Comparison of ENCODE assay signal across 8 cellular contexts in the genomic region with DNA sequence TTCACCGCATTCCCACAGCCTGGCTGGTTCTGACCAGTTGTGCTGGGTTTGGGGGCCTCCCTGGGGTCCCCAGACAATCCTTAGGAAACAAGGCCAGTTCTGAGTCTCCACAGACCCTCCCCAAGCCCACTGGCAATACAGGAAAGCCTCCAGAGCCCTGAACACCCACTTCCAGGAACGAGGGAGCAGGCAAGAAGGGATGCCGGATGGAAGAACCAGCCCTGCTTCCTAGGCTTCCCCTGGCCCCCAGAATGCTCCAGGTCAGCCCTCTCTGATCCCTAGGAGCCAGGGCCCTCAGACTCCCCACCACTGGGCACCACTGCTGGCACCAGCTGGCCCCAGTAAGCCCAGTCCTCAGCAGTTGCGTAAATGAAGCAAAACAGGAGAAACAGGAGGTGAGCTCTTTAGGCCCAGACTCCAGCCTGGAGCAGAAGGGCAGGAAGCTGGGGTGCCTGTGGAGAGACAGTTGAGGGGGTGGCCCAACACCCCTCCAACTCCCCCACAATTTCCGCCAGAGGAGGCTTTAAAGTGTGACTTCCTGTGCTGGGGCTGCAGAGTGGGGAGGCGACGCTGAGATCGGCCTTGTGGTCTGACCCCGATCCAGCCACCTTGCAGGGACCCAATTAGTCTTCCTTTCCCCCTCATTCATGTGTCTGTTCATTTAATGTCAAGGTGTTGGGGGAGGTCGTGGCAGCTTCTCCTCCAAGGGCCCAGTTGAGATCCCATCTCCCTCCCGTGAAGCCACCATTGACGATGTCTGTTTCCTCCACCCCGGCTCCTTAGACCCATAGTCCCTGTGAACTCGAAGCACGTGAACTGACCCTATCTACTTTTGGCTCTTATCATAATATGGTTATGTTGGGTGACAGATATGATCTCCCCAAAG. TPM values are rescaled to one million over a fixed set of nuclear protein-coding genes. Genes with fewer than 3 reads are reported as not detected.
DNase-seq lines count a peak whose midpoint lies in the region; ATAC-seq and TF ChIP-seq lines count a peak whose summit lies in the region.

No MANE protein-coding gene starts in this region.

- peaks cover 20% of the 10 kb centered on the region for H3K36me3 Mint-ChIP-seq in brain

- 3 to 10% methylated on average over 15 of the region's 15 CpGs for WGBS in lung, 2 donors
- 10 to 17% methylated on average over 14 to 15 of the region's 15 CpGs for WGBS in tibial nerve, 2 donors

- H3K4me1 Mint-ChIP-seq in brain = peaks cover 10% of the 10 kb centered on the region

- no peak for TF ChIP-seq POLR2A in tibial nerve (IDR thresholded peaks at IDR 0.05)

- H3K27ac Mint-ChIP-seq in brain = peak overlapping the region in 1 of 5 experiments; percentile 71

- ATAC-seq in lung (ENCODE audit: insufficient read depth, low FRiP score) (no peak), HG03439 (IDR thresholded peaks at IDR 0.05; ENCODE audit: unreplicated experiment) (no peak)

- peaks cover 20% of the 10 kb centered on the region for H3K4me1 ChIP-seq in SJCRH30
- H3K4me1 ChIP-seq in lung (ENCODE audit: control insufficient read depth in 2 of 2, insufficient read depth in 2 of 2, low read length in 2 of 2) = peaks cover 25 to 38% of the 10 kb centered on the region in 2 donors
- H3K4me1 ChIP-seq in tibial nerve = peaks cover 0 to 82% (median 64%) of the 10 kb centered on the region in 4 donors

- H3K9me3 ChIP-seq in SJCRH30 (replicated peaks) (no peaks in the 10 kb centered on the region), lung (ENCODE audit: control insufficient read depth in 2 of 2, insufficient read depth in 1 of 2, low read length in 1 of 2) (no peaks in the 10 kb centered on the region), tibial nerve (no peaks in the 10 kb centered on the region)

- no peak for TF ChIP-seq EP300 in tibial nerve (IDR thresholded peaks at IDR 0.05)

- H3K27ac ChIP-seq in SJCRH30 (peak overlapping the region; percentile 84), lung (ENCODE audit: low read depth in 1 of 2, low read length in 1 of 2) (peak overlapping the region; percentile 87 to 99), tibial nerve (peak overlapping the region; percentile 93 to 99 (median 99))

- peak overlapping the region in 3 of 5 experiments; percentile 54 to 83 (median 82) for H3K4me3 Mint-ChIP-seq in brain

- H3K27me3 Mint-ChIP-seq in brain = no peaks in the 10 kb centered on the region

- H3K4me3 ChIP-seq in GM12875 (ENCODE audit: low read depth, low read length) (peak overlapping the region; percentile 33), SJCRH30 (peak overlapping the region; percentile 48), lung (peak overlapping the region; percentile 20), tibial nerve (peak overlapping the region; percentile 37 to 89 (median 65))

- TF ChIP-seq CTCF in GM12875 (IDR thresholded peaks at IDR 0.05; ENCODE audit: borderline replicate concordance, insufficient read depth, low read depth, low read length) (no peak), brain (conservative IDR thresholded peaks at IDR 0.05) (no peak), lung (IDR thresholded peaks at IDR 0.05; ENCODE audit: control extremely low read depth, extremely low read depth) (no peak), tibial nerve (IDR thresholded peaks at IDR 0.05) (no peak)

- H3K36me3 ChIP-seq in SJCRH30 (peaks cover 10% of the 10 kb centered on the region; the same call in 1 of the 2 replicates), lung (ENCODE audit: control insufficient read depth in 2 of 2, insufficient read depth in 2 of 2, low read length in 2 of 2) (peaks cover 11 to 20% of the 10 kb centered on the region in 2 donors), tibial nerve (peaks cover 0 to 26% (median 4%) of the 10 kb centered on the region in 3 donors)

- no peak for DNase-seq in SJCRH30
- peak; percentile 48 for DNase-seq in lung (ENCODE audit: low spot score)
- DNase-seq in tibial nerve (ENCODE audit: low spot score in 2 of 2) = no peak
- no peak for DNase-seq in DMS153 (lab: John Stamatoyannopoulos, UW)
- DNase-seq in occipital lobe (lab: John Stamatoyannopoulos, UW) = no peak

- H3K27me3 ChIP-seq in SJCRH30 = no peaks in the 10 kb centered on the region
- no peaks in the 10 kb centered on the region for H3K27me3 ChIP-seq in lung (ENCODE audit: control insufficient read depth, insufficient read depth)
- no peaks in the 10 kb centered on the region for H3K27me3 ChIP-seq in tibial nerve

- no peaks in the 10 kb centered on the region for H3K9me3 Mint-ChIP-seq in brain

RNA-seq across cellular contexts. Expression of a gene that starts 4.8 kb away (rescaled TPM):
- 34.3 and 40.2 TPM in 2 replicates for total RNA-seq in SJCRH30 (2014; rRNA removed; shearing (Covaris generic))
- 24.6 TPM for polyA plus RNA-seq in brain (ENCODE audit: insufficient read depth, low read depth, low replicate concordance)
- total RNA-seq in lung = 100 to 1,000 TPM; 175 to 184 TPM
- polyA plus RNA-seq in lung = 100 to 1,000 TPM in 1 of 2 donors, 10 to 100 TPM in 1; 81.6 to 182 TPM
- total RNA-seq in tibial nerve = 100 to 1,000 TPM; 196 to 437 (median 306) TPM
- total RNA-seq in occipital lobe = 14.8 TPM

RNA-seq across cellular contexts. Expression of a gene that starts 26.6 kb away (rescaled TPM):
- 0.06 TPM in 1 of 2 replicates, not detected in the other for total RNA-seq in SJCRH30 (2014; rRNA removed; shearing (Covaris generic))
- polyA plus RNA-seq in brain (ENCODE audit: insufficient read depth, low read depth, low replicate concordance) (2.3 TPM), lung (1 to 10 TPM in 1 of 2 donors, under 1 TPM in 1; 0.74 to 2.9 TPM)
- total RNA-seq in lung (1 to 10 TPM; 1.6 to 2.9 TPM), tibial nerve (10 to 100 TPM in 1 of 4 donors, 1 to 10 TPM in 2, not detected in 1; 2.9 to 15.3 (median 7.6) TPM), occipital lobe (not detected)

RNA-seq across cellular contexts. Expression of a gene that starts 38.3 kb away (rescaled TPM):
- not detected in 2 replicates for total RNA-seq in SJCRH30 (2014; rRNA removed; shearing (Covaris generic))
- polyA plus RNA-seq in brain (ENCODE audit: insufficient read depth, low read depth, low replicate concordance) (211 TPM), lung (100 to 1,000 TPM in 1 of 2 donors, 10 to 100 TPM in 1; 86.6 to 129 TPM)
- total RNA-seq in lung (100 to 1,000 TPM; 122 to 312 TPM), tibial nerve (10 to 100 TPM; 15.9 to 46.5 (median 18.8) TPM), occipital lobe (not detected)

RNA-seq across cellular contexts. Expression of a gene that starts 46.9 kb away (rescaled TPM):
- total RNA-seq in SJCRH30 (2014; rRNA removed; shearing (Covaris generic)) = 14.7 and 16.5 TPM in 2 replicates
- 18.7 TPM for polyA plus RNA-seq in brain (ENCODE audit: insufficient read depth, low read depth, low replicate concordance)
- total RNA-seq in lung = 100 to 1,000 TPM in 1 of 2 donors, 10 to 100 TPM in 1; 52.6 to 134 TPM
- polyA plus RNA-seq in lung = 100 to 1,000 TPM; 111 to 134 TPM
- total RNA-seq in tibial nerve = 100 to 1,000 TPM; 119 to 234 (median 151) TPM
- total RNA-seq in occipital lobe = 1.9 TPM

Comparison
In these comparisons a context has a peak if more than half of its experiments do, and no peak if none do; other contexts are left out.
1. RNA of a gene that starts 38.3 kb away (total RNA-seq): 122 to 312 TPM in lung and 15.9 to 46.5 TPM in tibial nerve; not detected in SJCRH30 and not detected in occipital lobe (single experiment); every median in the first group is over 10 times any median in the second.
2. Peak in every context shown above with its lines, with median percentiles within 50 percentile points of each other: H3K4me3 ChIP-seq and H3K27ac ChIP-seq.